ENCODE assay signal across 2 cellular contexts in genomic region chr1:80036690-80037432, GRCh38.
TF ChIP-seq lines count a peak whose summit lies in the region.

No MANE protein-coding gene starts in this region.

TF ChIP-seq in A549, 52 proteins besides CTCF, POLR2A, EP300 and RAD21 (continued from another document):
- TF ChIP-seq ZFP36 (IDR thresholded peaks at IDR 0.05; ENCODE audit: borderline replicate concordance, partially characterized antibody) (no peak), POLR2AphosphoS2 (conservative IDR thresholded peaks at IDR 0.05; ENCODE audit: low read length) (no peak), ZSCAN20 (CRISPR knock-in tag; IDR thresholded peaks at IDR 0.05) (no peak), GATA3 (IDR thresholded peaks at IDR 0.05; ENCODE audit: borderline replicate concordance) (no peak), E2F6 (IDR thresholded peaks at IDR 0.05; ENCODE audit: borderline replicate concordance, low read depth) (no peak), JUNB (IDR thresholded peaks at IDR 0.05) (no peak)

TF ChIP-seq in HCT116, 20 proteins besides CTCF, POLR2A, EP300 and RAD21:
- no peak for TF ChIP-seq MAX (IDR thresholded peaks at IDR 0.05)
- TF ChIP-seq POLR2AphosphoS5 (IDR thresholded peaks at IDR 0.05; ENCODE audit: low read depth, low read length), result no peak
- TF ChIP-seq SP1 (IDR thresholded peaks at IDR 0.05; ENCODE audit: low read depth), result no peak
- no peak for TF ChIP-seq SIN3A (IDR thresholded peaks at IDR 0.05; ENCODE audit: low read depth)
- no peak for TF ChIP-seq EZH2phosphoT487 (IDR thresholded peaks at IDR 0.05; ENCODE audit: borderline replicate concordance)
- TF ChIP-seq REST (IDR thresholded peaks at IDR 0.05; ENCODE audit: low read depth), result no peak
- TF ChIP-seq SRF (IDR thresholded peaks at IDR 0.05; ENCODE audit: low read depth), result no peak
- TF ChIP-seq ZFX (IDR thresholded peaks at IDR 0.05), result no peak
- no peak for TF ChIP-seq TCF7L2 (IDR thresholded peaks at IDR 0.05; ENCODE audit: borderline replicate concordance, extremely low read depth, insufficient read depth, insufficient read length)
- no peak for TF ChIP-seq ZBTB33 (IDR thresholded peaks at IDR 0.05; ENCODE audit: extremely low read depth, insufficient replicate concordance, low read length)
- TF ChIP-seq JUND (IDR thresholded peaks at IDR 0.05), result no peak
- no peak for TF ChIP-seq CEBPB (IDR thresholded peaks at IDR 0.05; ENCODE audit: low read depth)
- TF ChIP-seq YY1 (IDR thresholded peaks at IDR 0.05; ENCODE audit: extremely low read depth, insufficient replicate concordance, low read depth, low read length), result no peak
- TF ChIP-seq EZH2 (IDR thresholded peaks at IDR 0.05), result no peak
TF ChIP-seq in HCT116: peak in this region for 0.
